25 cellular contexts compared by ENCODE assay signal in the genomic region with DNA sequence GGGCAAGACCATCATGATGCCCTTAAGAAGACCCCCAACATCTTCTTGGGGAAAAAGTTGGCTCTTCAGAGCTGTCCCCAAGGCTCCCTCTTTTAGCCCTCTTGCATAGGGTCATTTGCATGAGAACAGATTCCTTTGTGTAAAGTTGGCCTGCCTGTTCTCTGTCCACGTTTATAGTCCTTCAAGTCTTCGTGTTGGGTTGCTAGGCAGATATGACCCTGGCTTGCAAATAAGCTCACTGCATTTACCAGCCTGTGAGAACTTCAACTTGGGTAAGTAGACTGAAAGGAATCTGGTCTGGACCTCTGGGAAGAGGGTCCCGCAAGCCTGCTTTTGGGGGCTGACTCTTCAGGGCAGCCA. TPM values are rescaled to one million over a fixed set of nuclear protein-coding genes. Genes with fewer than 3 reads are reported as not detected.
DNase-seq lines count a peak whose midpoint lies in the region; ATAC-seq, FAIRE-seq and TF ChIP-seq lines count a peak whose summit lies in the region.
"Had no signal": no experiment of that assay in that cellular context is flagged by ENCODE, and none has a peak within 500 bp of the region (broad histone marks: within the 10 kb centered on the region; RNA-seq: fewer than 3 reads in every experiment).

No MANE protein-coding gene starts in this region.

- no peaks in the 10 kb centered on the region for H3K9me2 ChIP-seq in OCI-LY1 (ENCODE audit: low read depth, low read length)

- 82% methylated on average over 3 of the region's 3 CpGs for WGBS in HepG2 (ENCODE audit: low lambda C conversion rate)
- WGBS in right lobe of liver (ENCODE audit: insufficient coverage, low coverage, low lambda C conversion rate, missing lambda C conversion rate): 70% methylated on average over 2 of the region's 3 CpGs

- ATAC-seq in HepG2: no peak
- no peak for ATAC-seq in right lobe of liver
- ATAC-seq: heart left ventricle, lower lobe of right lung, pancreas, PC-3, right cardiac atrium, T-helper 17 cell had no signal

- H3K9ac ChIP-seq in HepG2 (ENCODE audit: insufficient read depth, low read depth, low read length) (no peak overlapping the region), OCI-LY1 (ENCODE audit: low read length) (no peak overlapping the region)

- H3K36me3 ChIP-seq in HepG2 (replicated peaks in 1 of 2; ENCODE audit: control insufficient read depth in 1 of 2, insufficient read depth in 2 of 2, low read length in 2 of 2) (no peaks in the 10 kb centered on the region), right lobe of liver (no peaks in the 10 kb centered on the region), OCI-LY1 (ENCODE audit: insufficient read depth, low read length) (peaks cover 15% of the 10 kb centered on the region; the same call in 1 of the 2 replicates)
- H3K36me3 ChIP-seq: adrenal gland, heart left ventricle, lower lobe of right lung, pancreas had no signal

- H3K27me3 ChIP-seq in HepG2 (ENCODE audit: control insufficient read depth in 1 of 2, insufficient read depth in 2 of 2, low read length in 2 of 2): peaks cover 0 to 3% of the 10 kb centered on the region in 2 experiments; a peak in 1 of 5 replicates
- H3K27me3 ChIP-seq in right lobe of liver: peaks cover 0 to 7% of the 10 kb centered on the region in 2 donors
- H3K27me3 ChIP-seq in OCI-LY1 (ENCODE audit: insufficient read depth, low read length): no peaks in the 10 kb centered on the region
- H3K27me3 ChIP-seq: adrenal gland had no signal

- DNase-seq in HepG2 (ENCODE audit: low spot score) (no peak), right lobe of liver (no peak), immature natural killer cell (no peak), kidney glomerular epithelial cell (lab: John Stamatoyannopoulos, UW) (no peak), T-helper 9 cell (no peak), NCI-H2081 (lab: John Stamatoyannopoulos, UW) (no peak), MCF 10A (ENCODE audit: unreplicated experiment) (no peak)
- DNase-seq: ACHN, activated gamma-delta T cell, adrenal gland, C1 segment of cervical spinal cord, DMS153, heart left ventricle, lower lobe of right lung, NCI-H1417 treated with DMSO at 0.1 percent for 48 hours, NCI-H774, pancreas, PC-3, right cardiac atrium, SHP77 treated with DMSO at 0.1 percent for 48 hours, T-helper 17 cell had no signal

- H3K27me3 Mint-ChIP-seq in immature natural killer cell (ENCODE audit: low read depth in 3 of 3) (peaks cover 4 to 24% (median 17%) of the 10 kb centered on the region in 3 donors), MCF 10A (ENCODE audit: insufficient read depth, unreplicated experiment) (no peaks in the 10 kb centered on the region)
- H3K27me3 Mint-ChIP-seq: T-helper 17 cell had no signal

- H3K4me1 ChIP-seq in HepG2 (ENCODE audit: insufficient read depth, low read length): peaks cover 58% of the 10 kb centered on the region
- H3K4me1 ChIP-seq in right lobe of liver: peaks cover 0 to 16% (median 2%) of the 10 kb centered on the region in 4 donors
- peaks cover 46% of the 10 kb centered on the region for H3K4me1 ChIP-seq in OCI-LY1 (ENCODE audit: insufficient read depth, low read length, severe bottlenecking)

- TF ChIP-seq POLR2A in HepG2 (IDR thresholded peaks at IDR 0.05; ENCODE audit: insufficient read depth in 1 of 2, low read depth in 2 of 2, low read length in 2 of 2): no peak
- TF ChIP-seq POLR2A in right lobe of liver (IDR thresholded peaks at IDR 0.05): no peak

- intact Hi-C loops in HepG2 (cut with micrococcal nuclease; ENCODE audit: unreplicated experiment): no loop called here
- intact Hi-C loops in right lobe of liver (cut with DNase I): no loop called here
- intact Hi-C loops in MCF 10A (cut with micrococcal nuclease): loop anchor here (5.0 kb wide), 1 partner anchor 88 kb away; no protein-coding TSS in a partner anchor

- no peaks in the 10 kb centered on the region for H3K9me3 Mint-ChIP-seq in immature natural killer cell
- no peaks in the 10 kb centered on the region for H3K9me3 Mint-ChIP-seq in MCF 10A (ENCODE audit: unreplicated experiment)

- H3K9me3 ChIP-seq in HepG2 (ENCODE audit: low read length) (no peaks in the 10 kb centered on the region), right lobe of liver (no peaks in the 10 kb centered on the region), OCI-LY1 (ENCODE audit: low read length) (no peaks in the 10 kb centered on the region)
- H3K9me3 ChIP-seq: adrenal gland, heart left ventricle, lower lobe of right lung, pancreas had no signal

- CTCF ChIA-PET in HepG2 (lab: Yijun Ruan, JAX; ENCODE audit: low intra/inter-chr PET ratio, low total read pairs): no interaction called here
- CTCF ChIA-PET in MCF 10A (lab: Yijun Ruan, JAX): interaction anchor here (0.9 to 1.2 kb wide), 2 partner anchors 31 to 170 kb away, joined by 3 to 4 read pairs; no protein-coding TSS in a partner anchor

- peak overlapping the region; percentile 64 to 90 (median 83) for H3K27ac Mint-ChIP-seq in immature natural killer cell
- no peak overlapping the region for H3K27ac Mint-ChIP-seq in MCF 10A (ENCODE audit: low read depth, unreplicated experiment)

- 0 out of 2 replicates have a peak, but pooled peaks cover 4% of the 10 kb centered on the region for H3F3A ChIP-seq in OCI-LY1 (ENCODE audit: insufficient read depth, low read length)

- TF ChIP-seq EP300 in HepG2 (IDR thresholded peaks at IDR 0.05; ENCODE audit: low read depth in 2 of 2, low read length in 2 of 2) (no peak), HepG2 (CRISPR knock-in tag; IDR thresholded peaks at IDR 0.05; ENCODE audit: borderline replicate concordance) (no peak)

- H3K79me2 ChIP-seq in HepG2 (ENCODE audit: insufficient read depth, low read length) (peaks cover 3% of the 10 kb centered on the region), OCI-LY1 (ENCODE audit: insufficient read depth, low read length) (peaks cover 26% of the 10 kb centered on the region)

- no peak overlapping the region for H2AFZ ChIP-seq in HepG2 (ENCODE audit: low read length)
- H2AFZ ChIP-seq in OCI-LY1 (ENCODE audit: low read length): no peak overlapping the region

- BruUV-seq in HepG2 (replicated peaks; lab: Mats Ljungman, UMichigan) (no TSS peak), MCF 10A (replicated peaks; lab: Mats Ljungman, UMichigan) (no TSS peak)

- H4K20me1 ChIP-seq in HepG2 (ENCODE audit: insufficient read depth, low read length) (no peaks in the 10 kb centered on the region), OCI-LY1 (ENCODE audit: insufficient read depth, low read length) (no peaks in the 10 kb centered on the region)

- H3K36me3 Mint-ChIP-seq in immature natural killer cell: no peaks in the 10 kb centered on the region
- peaks cover 6% of the 10 kb centered on the region for H3K36me3 Mint-ChIP-seq in MCF 10A (ENCODE audit: insufficient read depth, unreplicated experiment)

- no peak overlapping the region for H3K27ac ChIP-seq in HepG2 (ENCODE audit: extremely low read length, insufficient read depth, low read length)
- H3K27ac ChIP-seq in right lobe of liver: no peak overlapping the region
- H3K27ac ChIP-seq in OCI-LY1 (ENCODE audit: low read depth, low read length, poor library complexity, severe bottlenecking): peak overlapping the region; percentile 52
- H3K27ac ChIP-seq: adrenal gland, heart left ventricle, lower lobe of right lung, pancreas, VCaP had no signal

- no peak for TF ChIP-seq RAD21 in HepG2 (CRISPR knock-in tag; IDR thresholded peaks at IDR 0.05)

- TF ChIP-seq CTCF in HepG2 (CRISPR knock-in tag; IDR thresholded peaks at IDR 0.05) (no peak), right lobe of liver (IDR thresholded peaks at IDR 0.05) (no peak), OCI-LY1 (IDR thresholded peaks at IDR 0.05; ENCODE audit: low read length) (no peak), MCF 10A (IDR thresholded peaks at IDR 0.05; ENCODE audit: unreplicated experiment) (no peak)

- H3K4me3 ChIP-seq in HepG2 (replicated peaks in 1 of 3; ENCODE audit: insufficient read depth in 1 of 3, low read depth in 2 of 3, low read length in 3 of 3) (no peak overlapping the region), right lobe of liver (no peak overlapping the region), OCI-LY1 (ENCODE audit: low read depth, low read length, poor library complexity, severe bottlenecking) (no peak overlapping the region)
- H3K4me3 ChIP-seq: adrenal gland, heart left ventricle, lower lobe of right lung, pancreas had no signal

- no peak for FAIRE-seq in HepG2 (lab: Jason Lieb, UNC)
- FAIRE-seq: endothelial cell of umbilical vein, H54, pancreas had no signal

- H3K4me3 Mint-ChIP-seq in immature natural killer cell (peak overlapping the region in 3 of 5 donors; percentile 1 to 35 (median 12)), MCF 10A (ENCODE audit: unreplicated experiment) (no peak overlapping the region)

- H3K4me1 Mint-ChIP-seq in immature natural killer cell (peaks cover 71 to 77% of the 10 kb centered on the region in 2 donors), MCF 10A (ENCODE audit: insufficient read depth, unreplicated experiment) (no peaks in the 10 kb centered on the region)

- H3K4me2 ChIP-seq in HepG2 (ENCODE audit: low read depth, low read length) (no peak overlapping the region), OCI-LY1 (ENCODE audit: low read length) (peak overlapping the region; percentile 12; the same call in 1 of the 2 replicates)

- in situ Hi-C loops in HepG2 (cut with HindIII; ENCODE audit: extremely low pct_ligation_motif_present, low pct_unique_long_range_greater_than_20kb): loop anchor here (5.0 to 25.0 kb wide), 2 partner anchors 83 to 468 kb away; no protein-coding TSS in a partner anchor

- POLR2A ChIA-PET in HepG2 (lab: Yijun Ruan, JAX): interaction anchor here (1.2 kb wide), 2 partner anchors 89 to 105 kb away, joined by 3 to 4 read pairs; no protein-coding TSS in a partner anchor
- POLR2A ChIA-PET in MCF 10A (lab: Yijun Ruan, JAX): no interaction called here

RNA-seq across cellular contexts. Expression of gene ARSG, which starts 2.9 kb away (rescaled TPM):
- 3.7 and 4.1 TPM in 2 replicates for total RNA-seq in HepG2 (2016; rRNA removed; fragmentation: Illumina TruSeq; extraction: Trizol)
- 10.0 and 10.5 TPM in 2 replicates for total RNA-seq in HepG2 (2016; cell fraction: cytosol; rRNA removed; fragmentation: Illumina TruSeq; extraction: Trizol; ENCODE audit: low read depth)
- 2.8 and 4.2 TPM in 2 replicates for total RNA-seq in HepG2 (2016; cell fraction: insoluble cytoplasmic fraction; rRNA removed; fragmentation: Illumina TruSeq; extraction: Trizol)
- 8.1 and 9.2 TPM in 2 replicates for total RNA-seq in HepG2 (2016; cell fraction: membrane; rRNA removed; fragmentation: Illumina TruSeq; extraction: Trizol)
- 4.0 and 4.3 TPM in 2 replicates for total RNA-seq in HepG2 (2016; cell fraction: nucleus; rRNA removed; fragmentation: Illumina TruSeq; extraction: Trizol)
- polyA plus RNA-seq in HepG2 (2011; rRNA removed): 15.2 and 15.9 TPM in 2 replicates
- 11.5 and 13.0 TPM in 2 replicates for polyA plus RNA-seq in HepG2 (2011; cell fraction: cytosol; rRNA removed)
- 26.9 and 29.6 TPM in 2 replicates for polyA plus RNA-seq in HepG2 (2011; cell fraction: nucleus; rRNA removed)
- polyA plus RNA-seq in HepG2 (2012): 7.0 and 8.7 TPM in 2 replicates
- 3.0 and 5.3 TPM in 2 replicates for polyA plus RNA-seq in HepG2 (2016; cell fraction: cytosol; fragmentation: Illumina TruSeq; extraction: Trizol; ENCODE audit: low read depth)
- 2.2 and 2.8 TPM in 2 replicates for polyA plus RNA-seq in HepG2 (2016; cell fraction: insoluble cytoplasmic fraction; fragmentation: Illumina TruSeq; extraction: Trizol; ENCODE audit: low read depth)
- polyA plus RNA-seq in HepG2 (2016; cell fraction: membrane; fragmentation: Illumina TruSeq; extraction: Trizol; ENCODE audit: low read depth): 3.9 and 4.3 TPM in 2 replicates
- polyA plus RNA-seq in HepG2 (2016; cell fraction: nucleus; fragmentation: Illumina TruSeq; extraction: Trizol; ENCODE audit: insufficient read depth, low read depth): 4.4 and 5.4 TPM in 2 replicates
- polyA minus RNA-seq in HepG2 (2011; rRNA and poly(A)+ RNA removed; ENCODE audit: low replicate concordance): 45.9 and 48.0 TPM in 2 replicates
- polyA minus RNA-seq in HepG2 (2011; cell fraction: cytosol; rRNA and poly(A)+ RNA removed): 8.9 and 10.0 TPM in 2 replicates
- 38.7 and 40.7 TPM in 2 replicates for polyA minus RNA-seq in HepG2 (2011; cell fraction: nucleus; rRNA and poly(A)+ RNA removed)
- 1 to 10 TPM; 1.2 to 3.3 (median 2.5) TPM for total RNA-seq in right lobe of liver
- polyA plus RNA-seq in immature natural killer cell: 10 to 100 TPM; 15.0 to 18.7 (median 15.3) TPM
- 5.0 and 5.9 TPM in 2 replicates for total RNA-seq in MCF 10A (2022)

RNA-seq across cellular contexts. Expression of gene SLC16A6, which starts 3.2 kb away (rescaled TPM):
- 0.67 and 1.1 TPM in 2 replicates for total RNA-seq in HepG2 (2016; rRNA removed; fragmentation: Illumina TruSeq; extraction: Trizol)
- 0.51 TPM in 1 of 2 replicates, not detected in the other for total RNA-seq in HepG2 (2016; cell fraction: cytosol; rRNA removed; fragmentation: Illumina TruSeq; extraction: Trizol; ENCODE audit: low read depth)
- total RNA-seq in HepG2 (2016; cell fraction: insoluble cytoplasmic fraction; rRNA removed; fragmentation: Illumina TruSeq; extraction: Trizol): 1.1 and 1.3 TPM in 2 replicates
- 0.53 and 0.69 TPM in 2 replicates for total RNA-seq in HepG2 (2016; cell fraction: membrane; rRNA removed; fragmentation: Illumina TruSeq; extraction: Trizol)
- total RNA-seq in HepG2 (2016; cell fraction: nucleus; rRNA removed; fragmentation: Illumina TruSeq; extraction: Trizol): 1.1 and 1.6 TPM in 2 replicates
- polyA plus RNA-seq in HepG2 (2011; rRNA removed): 27.2 and 44.7 TPM in 2 replicates
- 33.2 and 35.3 TPM in 2 replicates for polyA plus RNA-seq in HepG2 (2011; cell fraction: cytosol; rRNA removed)
- 13.0 and 13.3 TPM in 2 replicates for polyA plus RNA-seq in HepG2 (2011; cell fraction: nucleus; rRNA removed)
- polyA plus RNA-seq in HepG2 (2012): 5.7 and 9.7 TPM in 2 replicates
- polyA plus RNA-seq in HepG2 (2016; cell fraction: cytosol; fragmentation: Illumina TruSeq; extraction: Trizol; ENCODE audit: low read depth): 0.05 and 0.06 TPM in 2 replicates
- polyA plus RNA-seq in HepG2 (2016; cell fraction: insoluble cytoplasmic fraction; fragmentation: Illumina TruSeq; extraction: Trizol; ENCODE audit: low read depth): 0.59 and 0.61 TPM in 2 replicates
- 0.28 and 0.40 TPM in 2 replicates for polyA plus RNA-seq in HepG2 (2016; cell fraction: membrane; fragmentation: Illumina TruSeq; extraction: Trizol; ENCODE audit: low read depth)
- 1.5 TPM in 2 replicates for polyA plus RNA-seq in HepG2 (2016; cell fraction: nucleus; fragmentation: Illumina TruSeq; extraction: Trizol; ENCODE audit: insufficient read depth, low read depth)
- 137 and 162 TPM in 2 replicates for polyA minus RNA-seq in HepG2 (2011; rRNA and poly(A)+ RNA removed; ENCODE audit: low replicate concordance)
- polyA minus RNA-seq in HepG2 (2011; cell fraction: cytosol; rRNA and poly(A)+ RNA removed): 56.6 and 65.6 TPM in 2 replicates
- polyA minus RNA-seq in HepG2 (2011; cell fraction: nucleus; rRNA and poly(A)+ RNA removed): 28.5 and 31.0 TPM in 2 replicates
- 1 to 10 TPM in 1 of 6 experiments, under 1 TPM in 5; 0.19 to 1.2 (median 0.45) TPM for total RNA-seq in right lobe of liver
- 1 to 10 TPM in 2 of 3 donors, under 1 TPM in 1; 0.88 to 4.8 (median 3.5) TPM for polyA plus RNA-seq in immature natural killer cell
- 1.4 and 1.6 TPM in 2 replicates for total RNA-seq in MCF 10A (2022)

RNA-seq across cellular contexts. Expression of gene AMZ2, which starts 46.3 kb away (rescaled TPM):
- total RNA-seq in HepG2 (2016; rRNA removed; fragmentation: Illumina TruSeq; extraction: Trizol) (86.9 and 99.9 TPM in 2 replicates), right lobe of liver (10 to 100 TPM; 15.3 to 31.2 (median 18.2) TPM), MCF 10A (2022) (127 and 147 TPM in 2 replicates)
- total RNA-seq in HepG2 (2016; cell fraction: cytosol; rRNA removed; fragmentation: Illumina TruSeq; extraction: Trizol; ENCODE audit: low read depth): 152 and 160 TPM in 2 replicates
- 81.8 and 92.5 TPM in 2 replicates for total RNA-seq in HepG2 (2016; cell fraction: insoluble cytoplasmic fraction; rRNA removed; fragmentation: Illumina TruSeq; extraction: Trizol)
- 189 and 196 TPM in 2 replicates for total RNA-seq in HepG2 (2016; cell fraction: membrane; rRNA removed; fragmentation: Illumina TruSeq; extraction: Trizol)
- total RNA-seq in HepG2 (2016; cell fraction: nucleus; rRNA removed; fragmentation: Illumina TruSeq; extraction: Trizol): 37.7 and 40.8 TPM in 2 replicates
- polyA plus RNA-seq in HepG2 (2011; rRNA removed) (66.7 and 90.2 TPM in 2 replicates), immature natural killer cell (100 to 1,000 TPM; 146 to 193 (median 169) TPM)
- 51.3 and 62.4 TPM in 2 replicates for polyA plus RNA-seq in HepG2 (2011; cell fraction: cytosol; rRNA removed)
- 58.4 and 64.2 TPM in 2 replicates for polyA plus RNA-seq in HepG2 (2011; cell fraction: nucleus; rRNA removed)
- polyA plus RNA-seq in HepG2 (2012): 53.5 and 72.8 TPM in 2 replicates
- 179 and 214 TPM in 2 replicates for polyA plus RNA-seq in HepG2 (2016; cell fraction: cytosol; fragmentation: Illumina TruSeq; extraction: Trizol; ENCODE audit: low read depth)
- polyA plus RNA-seq in HepG2 (2016; cell fraction: insoluble cytoplasmic fraction; fragmentation: Illumina TruSeq; extraction: Trizol; ENCODE audit: low read depth): 114 TPM in 2 replicates
- 217 and 242 TPM in 2 replicates for polyA plus RNA-seq in HepG2 (2016; cell fraction: membrane; fragmentation: Illumina TruSeq; extraction: Trizol; ENCODE audit: low read depth)
- 90.4 and 92.9 TPM in 2 replicates for polyA plus RNA-seq in HepG2 (2016; cell fraction: nucleus; fragmentation: Illumina TruSeq; extraction: Trizol; ENCODE audit: insufficient read depth, low read depth)
- polyA minus RNA-seq in HepG2 (2011; rRNA and poly(A)+ RNA removed; ENCODE audit: low replicate concordance): 28.1 and 28.3 TPM in 2 replicates
- polyA minus RNA-seq in HepG2 (2011; cell fraction: cytosol; rRNA and poly(A)+ RNA removed): 24.0 and 24.3 TPM in 2 replicates
- polyA minus RNA-seq in HepG2 (2011; cell fraction: nucleus; rRNA and poly(A)+ RNA removed): 21.6 and 25.6 TPM in 2 replicates
